Comparison of ENCODE assay signal across 18 cellular contexts in genomic region chr1:16072095-16072494, GRCh38. TPM values are rescaled to one million over a fixed set of nuclear protein-coding genes. Genes with fewer than 3 reads are reported as not detected.
"Had no signal": no experiment of that assay in that cellular context is flagged by ENCODE, and none has a peak within 500 bp of the region (broad histone marks: within the 10 kb centered on the region; RNA-seq: fewer than 3 reads in every experiment).

No MANE protein-coding gene starts in this region.

- H3K27me3 ChIP-seq: brain microvascular endothelial cell, dorsolateral prefrontal cortex, vagina had no signal

- DNase-seq: activated CD4-positive, alpha-beta T cell treated with anti-CD3 and anti-CD28 coated beads, Interleukin-2, amount 50 U/mL, for 4 hours; activated naive CD4-positive, alpha-beta T cell treated with Interleukin-2 at 50 U/mL for 16 hours; brain microvascular endothelial cell; dorsolateral prefrontal cortex; esophagus squamous epithelium; foreskin fibroblast; glutamatergic neuron; immature natural killer cell; lower lobe of right lung; naive thymus-derived CD4-positive, alpha-beta T cell; stimulated activated CD4-positive, alpha-beta T cell treated with anti-CD3 and anti-CD28 coated beads, Interleukin-4, amount 100 ng/mL, for 4 hours; tibial artery had no signal

- H3K27ac ChIP-seq: brain microvascular endothelial cell, esophagus squamous epithelium, lower lobe of right lung, tibial artery, vagina had no signal

- H3K36me3 Mint-ChIP-seq: immature natural killer cell had no signal

- H3K9me3 ChIP-seq: esophagus squamous epithelium, lower lobe of right lung, tibial artery, vagina had no signal

- H3K4me3 ChIP-seq: lower lobe of right lung, tibial artery had no signal

- H3K27ac Mint-ChIP-seq: activated T-helper 1 cell treated with anti-CD3 and anti-CD28 coated beads, Interleukin-12 subunit alpha, Interleukin-12 subunit beta, Interleukin-2, Interleukin-4 antibody, amounts not matched to agents 30 ng/mL and 10 ng/mL and 1 ng/mL, durations not matched to agents 14 hours and 24 hours and 36 hours; immature natural killer cell; naive thymus-derived CD4-positive, alpha-beta T cell had no signal

- ATAC-seq: activated CD4-positive, CD25-positive, alpha-beta regulatory T cell treated with anti-CD3 and anti-CD28 coated beads, Interleukin-2, amount 50 U/mL, for 24 hours; lower lobe of right lung; naive thymus-derived CD4-positive, alpha-beta T cell had no signal

- H3K4me3 Mint-ChIP-seq: immature natural killer cell had no signal

- H3K36me3 ChIP-seq: brain microvascular endothelial cell, esophagus squamous epithelium, lower lobe of right lung, tibial artery, vagina had no signal

- H3K9me3 Mint-ChIP-seq: activated T-helper 1 cell treated with anti-CD3 and anti-CD28 coated beads, Interleukin-12 subunit alpha, Interleukin-12 subunit beta, Interleukin-2, Interleukin-4 antibody, amounts not matched to agents 30 ng/mL and 10 ng/mL and 1 ng/mL, durations not matched to agents 14 hours and 24 hours and 36 hours; immature natural killer cell had no signal

RNA-seq across cellular contexts. Expression of gene FAM131C, which starts 1.4 kb away (rescaled TPM):
- total RNA-seq: lower lobe of right lung, mononuclear cell had no signal
- polyA plus RNA-seq: immature natural killer cell; naive thymus-derived CD4-positive, alpha-beta T cell had no signal

RNA-seq across cellular contexts. Expression of gene CLCNKB, which starts 28.5 kb away (rescaled TPM):
- total RNA-seq: activated T-helper 1 cell treated with anti-CD3 and anti-CD28 coated beads, Interleukin-12 subunit alpha, Interleukin-12 subunit beta, Interleukin-2, Interleukin-4 antibody, amounts not matched to agents 30 ng/mL and 10 ng/mL and 1 ng/mL, durations not matched to agents 14 hours and 24 hours and 36 hours; esophagus squamous epithelium; mononuclear cell; naive thymus-derived CD4-positive, alpha-beta T cell; osteocyte; T-helper 2 cell treated with Interferon-gamma antibody and Interleukin-4, amounts not matched to agents 100 ng/mL and 5 ng/mL, for 36 hours; vagina had no signal
- polyA plus RNA-seq: immature natural killer cell; naive thymus-derived CD4-positive, alpha-beta T cell had no signal

RNA-seq across cellular contexts. Expression of gene CLCNKA, which starts 50.3 kb away (rescaled TPM):
- total RNA-seq: activated T-helper 1 cell treated with anti-CD3 and anti-CD28 coated beads, Interleukin-12 subunit alpha, Interleukin-12 subunit beta, Interleukin-2, Interleukin-4 antibody, amounts not matched to agents 30 ng/mL and 10 ng/mL and 1 ng/mL, durations not matched to agents 14 hours and 24 hours and 36 hours; esophagus squamous epithelium; mononuclear cell; naive thymus-derived CD4-positive, alpha-beta T cell; osteocyte; T-helper 2 cell treated with Interferon-gamma antibody and Interleukin-4, amounts not matched to agents 100 ng/mL and 5 ng/mL, for 36 hours had no signal
- polyA plus RNA-seq: immature natural killer cell; naive thymus-derived CD4-positive, alpha-beta T cell had no signal

RNA-seq across cellular contexts. Expression of gene HSPB7, which starts 54.3 kb away (rescaled TPM):
- total RNA-seq: activated T-helper 1 cell treated with anti-CD3 and anti-CD28 coated beads, Interleukin-12 subunit alpha, Interleukin-12 subunit beta, Interleukin-2, Interleukin-4 antibody, amounts not matched to agents 30 ng/mL and 10 ng/mL and 1 ng/mL, durations not matched to agents 14 hours and 24 hours and 36 hours; mononuclear cell; naive thymus-derived CD4-positive, alpha-beta T cell; T-helper 2 cell treated with Interferon-gamma antibody and Interleukin-4, amounts not matched to agents 100 ng/mL and 5 ng/mL, for 36 hours had no signal
- polyA plus RNA-seq: immature natural killer cell; naive thymus-derived CD4-positive, alpha-beta T cell had no signal
